24 cellular contexts compared by ENCODE assay signal in genomic region chr5:175448276-175448675, GRCh38. TPM values are rescaled to one million over a fixed set of nuclear protein-coding genes. Genes with fewer than 3 reads are reported as not detected.
"Had no signal": no experiment of that assay in that cellular context is flagged by ENCODE, and none has a peak within 500 bp of the region (broad histone marks: within the 10 kb centered on the region; RNA-seq: fewer than 3 reads in every experiment).

No MANE protein-coding gene starts in this region.

- H3K27ac Mint-ChIP-seq: activated CD4-positive, alpha-beta T cell treated with anti-CD3 and anti-CD28 coated beads for 36 hours; activated CD8-positive, alpha-beta T cell treated with anti-CD3 and anti-CD28 coated beads for 36 hours; activated naive CD4-positive, alpha-beta T cell treated with anti-CD3 and anti-CD28 coated beads, Interleukin-2, amount 10 ng/mL, durations not matched to agents 7 days and 5 days; activated naive CD8-positive, alpha-beta T cell treated with anti-CD3 and anti-CD28 coated beads for 36 hours; activated T-cell treated with anti-CD3 and anti-CD28 coated beads, Interleukin-2, amount 50 U/mL, for 72 hours; activated T-helper 2 cell treated with anti-CD3 and anti-CD28 coated beads, Interferon-gamma antibody, Interleukin-2, Interleukin-4, amounts not matched to agents 10 μg/mL and 5 μg/mL and 100 μg/mL, durations not matched to agents 14 hours and 24 hours and 36 hours; T-cell had no signal

- H3K4me3 Mint-ChIP-seq: activated CD4-positive, alpha-beta T cell treated with anti-CD3 and anti-CD28 coated beads for 36 hours; activated CD8-positive, alpha-beta T cell treated with anti-CD3 and anti-CD28 coated beads for 36 hours; activated naive CD4-positive, alpha-beta T cell treated with anti-CD3 and anti-CD28 coated beads, Interleukin-2, amount 10 ng/mL, durations not matched to agents 7 days and 5 days; activated naive CD8-positive, alpha-beta T cell treated with anti-CD3 and anti-CD28 coated beads for 36 hours; activated T-cell treated with anti-CD3 and anti-CD28 coated beads, Interleukin-2, amount 50 U/mL, for 72 hours; T-cell had no signal

- H3K27ac ChIP-seq: brain microvascular endothelial cell, WERI-Rb-1 had no signal

- DNase-seq: activated CD4-positive, alpha-beta T cell treated with anti-CD3 and anti-CD28 coated beads for 36 hours; activated CD4-positive, alpha-beta T cell treated with anti-CD3 and anti-CD28 coated beads, Interleukin-2, amount 50 U/mL, for 1 hour; activated CD8-positive, alpha-beta memory T cell treated with anti-CD3 and anti-CD28 coated beads, Interleukin-2, amount 50 U/mL, for 4 hours; activated CD8-positive, alpha-beta T cell treated with anti-CD3 and anti-CD28 coated beads for 36 hours; activated gamma-delta T cell treated with Interleukin-2 at 50 U/mL for 16 hours; activated naive CD4-positive, alpha-beta T cell treated with anti-CD3 and anti-CD28 coated beads, Interleukin-2, amount 10 ng/mL, durations not matched to agents 7 days and 5 days; activated naive CD8-positive, alpha-beta T cell treated with anti-CD3 and anti-CD28 coated beads for 36 hours; activated T-cell treated with anti-CD3 and anti-CD28 coated beads, Interleukin-2, amount 50 U/mL, for 72 hours; brain microvascular endothelial cell; MM.1S; NCI-H1105 treated with DMSO at 0.1 percent for 48 hours; NCI-H1436 treated with DMSO at 0.1 percent for 48 hours; NCI-H187 treated with DMSO at 0.1 percent for 48 hours; NCI-H2081 treated with DMSO at 0.1 percent for 48 hours; NCI-H2171; NCI-H226; NCI-H526; PC-3; SHP77; T-cell; T-helper 2 cell; WERI-Rb-1 had no signal

- H3K36me3 ChIP-seq: brain microvascular endothelial cell, WERI-Rb-1 had no signal

- H3K9me3 Mint-ChIP-seq: activated CD8-positive, alpha-beta T cell treated with anti-CD3 and anti-CD28 coated beads for 36 hours; activated naive CD4-positive, alpha-beta T cell treated with anti-CD3 and anti-CD28 coated beads, Interleukin-2, amount 10 ng/mL, durations not matched to agents 7 days and 5 days; activated naive CD8-positive, alpha-beta T cell treated with anti-CD3 and anti-CD28 coated beads for 36 hours; activated T-cell treated with anti-CD3 and anti-CD28 coated beads, Interleukin-2, amount 50 U/mL, for 72 hours; activated T-helper 2 cell treated with anti-CD3 and anti-CD28 coated beads, Interferon-gamma antibody, Interleukin-2, Interleukin-4, amounts not matched to agents 10 μg/mL and 5 μg/mL and 100 μg/mL, durations not matched to agents 14 hours and 24 hours and 36 hours; T-cell had no signal

- H3K36me3 Mint-ChIP-seq: activated naive CD4-positive, alpha-beta T cell treated with anti-CD3 and anti-CD28 coated beads, Interleukin-2, amount 10 ng/mL, durations not matched to agents 7 days and 5 days; activated naive CD8-positive, alpha-beta T cell treated with anti-CD3 and anti-CD28 coated beads for 36 hours; T-cell had no signal

RNA-seq across cellular contexts. Expression of gene DRD1, which starts 4.3 kb away (rescaled TPM):
- total RNA-seq: activated CD4-positive, alpha-beta T cell treated with anti-CD3 and anti-CD28 coated beads for 36 hours; activated CD8-positive, alpha-beta T cell treated with anti-CD3 and anti-CD28 coated beads for 36 hours; activated naive CD8-positive, alpha-beta T cell treated with anti-CD3 and anti-CD28 coated beads for 36 hours; activated T-cell treated with anti-CD3 and anti-CD28 coated beads, Interleukin-2, amount 50 U/mL, for 72 hours; activated T-helper 2 cell treated with anti-CD3 and anti-CD28 coated beads, Interferon-gamma antibody, Interleukin-2, Interleukin-4, amounts not matched to agents 10 μg/mL and 5 μg/mL and 100 μg/mL, durations not matched to agents 14 hours and 24 hours and 36 hours; NCI-H460; PC-3; T-cell had no signal
